Comparison of ENCODE assay signal across 10 cellular contexts in genomic region chr10:32413513-32413912, GRCh38. TPM values are rescaled to one million over a fixed set of nuclear protein-coding genes. Genes with fewer than 3 reads are reported as not detected.
DNase-seq lines count a peak whose midpoint lies in the region; ATAC-seq and TF ChIP-seq lines count a peak whose summit lies in the region.
"Had no signal": no experiment of that assay in that cellular context is flagged by ENCODE, and none has a peak within 500 bp of the region (broad histone marks: within the 10 kb centered on the region; RNA-seq: fewer than 3 reads in every experiment).

No MANE protein-coding gene starts in this region.

- peaks cover 49% of the 10 kb centered on the region for H3K4me1 ChIP-seq in left ventricle myocardium inferior
- H3K4me1 ChIP-seq: BE2C had no signal

- no peak overlapping the region for H3K27ac ChIP-seq in left ventricle myocardium inferior (replicated peaks)

- H3K4me3 ChIP-seq in kidney epithelial cell (ENCODE audit: low read depth, low read length) (no peak overlapping the region), left ventricle myocardium inferior (no peak overlapping the region)

- ATAC-seq in stimulated activated naive CD8-positive, alpha-beta T cell treated with anti-CD3 and anti-CD28 coated beads, Interleukin-15, amount 100 ng/mL, for 72 hours, result peak; percentile 99
- no peak for ATAC-seq in GM21529 (IDR thresholded peaks at IDR 0.05; ENCODE audit: unreplicated experiment)

- H3K36me3 Mint-ChIP-seq in mesothelial cell of epicardium, result no peaks in the 10 kb centered on the region

- H3K36me3 ChIP-seq in kidney epithelial cell (ENCODE audit: control insufficient read depth, insufficient read depth, low read length) (no peaks in the 10 kb centered on the region), left ventricle myocardium inferior (no peaks in the 10 kb centered on the region)
- H3K36me3 ChIP-seq: BE2C had no signal

- no peaks in the 10 kb centered on the region for H3K9me3 ChIP-seq in left ventricle myocardium inferior (replicated peaks)
- H3K9me3 ChIP-seq: BE2C had no signal

- TF ChIP-seq CTCF in kidney epithelial cell (IDR thresholded peaks at IDR 0.05; ENCODE audit: insufficient read depth, low read length, poor library complexity, severe bottlenecking) (no peak), left ventricle myocardium inferior (IDR thresholded peaks at IDR 0.05; ENCODE audit: borderline replicate concordance) (no peak), mesothelial cell of epicardium (IDR thresholded peaks at IDR 0.05; ENCODE audit: unreplicated experiment) (no peak)

- H3K4me1 Mint-ChIP-seq in stimulated activated naive CD8-positive, alpha-beta T cell treated with anti-CD3 and anti-CD28 coated beads, Interleukin-15, amount 100 ng/mL, for 72 hours, result peaks cover 13% of the 10 kb centered on the region
- H3K4me1 Mint-ChIP-seq in mesothelial cell of epicardium, result peaks cover 10% of the 10 kb centered on the region

- DNase-seq in activated T-cell treated with anti-CD3 and anti-CD28 coated beads for 48 hours (ENCODE audit: low read depth) (peak; percentile 49), activated T-cell treated with anti-CD3 and anti-CD28 coated beads for 4 hours (no peak), kidney epithelial cell (ENCODE audit: low read depth) (peak; percentile 95), left ventricle myocardium inferior (no peak), mesothelial cell of epicardium (ENCODE audit: low spot score in 2 of 2, unreplicated experiment in 2 of 2) (no peak)
- peak; percentile 63 to 71 for DNase-seq in activated T-cell treated with anti-CD3 and anti-CD28 coated beads, Interleukin-2, amount 50 U/mL, for 48 hours
- peak; percentile 5 to 61 for DNase-seq in stimulated activated naive CD8-positive, alpha-beta T cell treated with anti-CD3 and anti-CD28 coated beads, Interleukin-15, amount 100 ng/mL, for 72 hours
- DNase-seq: BE2C, mesendoderm had no signal

- H3K27me3 ChIP-seq in kidney epithelial cell (ENCODE audit: control insufficient read depth, insufficient read depth, low read length), result no peaks in the 10 kb centered on the region
- H3K27me3 ChIP-seq in left ventricle myocardium inferior (ENCODE audit: low read depth), result no peaks in the 10 kb centered on the region
- H3K27me3 ChIP-seq: BE2C had no signal

- no peak overlapping the region for H3K4me3 Mint-ChIP-seq in stimulated activated naive CD8-positive, alpha-beta T cell treated with anti-CD3 and anti-CD28 coated beads, Interleukin-15, amount 100 ng/mL, for 72 hours
- no peak overlapping the region for H3K4me3 Mint-ChIP-seq in mesothelial cell of epicardium

- H3K9me3 Mint-ChIP-seq in stimulated activated naive CD8-positive, alpha-beta T cell treated with anti-CD3 and anti-CD28 coated beads, Interleukin-15, amount 100 ng/mL, for 72 hours, result no peaks in the 10 kb centered on the region
- no peaks in the 10 kb centered on the region for H3K9me3 Mint-ChIP-seq in mesothelial cell of epicardium

- peaks cover 6% of the 10 kb centered on the region for H3K27me3 Mint-ChIP-seq in stimulated activated naive CD8-positive, alpha-beta T cell treated with anti-CD3 and anti-CD28 coated beads, Interleukin-15, amount 100 ng/mL, for 72 hours
- H3K27me3 Mint-ChIP-seq in mesothelial cell of epicardium (ENCODE audit: low read depth), result peaks cover 2% of the 10 kb centered on the region

- H3K27ac Mint-ChIP-seq in stimulated activated naive CD8-positive, alpha-beta T cell treated with anti-CD3 and anti-CD28 coated beads, Interleukin-15, amount 100 ng/mL, for 72 hours, result peak overlapping the region in 1 of 2 donors; percentile 42
- no peak overlapping the region for H3K27ac Mint-ChIP-seq in mesothelial cell of epicardium

- intact Hi-C loops in left ventricle myocardium inferior (cut with micrococcal nuclease), result no loop called here

RNA-seq across cellular contexts. Expression of gene CCDC7, which starts 32.4 kb away (rescaled TPM):
- total RNA-seq in kidney epithelial cell, result 2.7 and 3.7 TPM in 2 replicates
- 24.7 TPM for total RNA-seq in left ventricle myocardium inferior
- total RNA-seq in mesothelial cell of epicardium, result 11.1 to 12.7 TPM (median 12.6 TPM) in 3 replicates

Comparison
In these comparisons a context has a peak if more than half of its experiments do, and no peak if none do; other contexts are left out.
1. DNase-seq: peak in activated T-cell treated with anti-CD3 and anti-CD28 coated beads for 48 hours (single experiment), activated T-cell treated with anti-CD3 and anti-CD28 coated beads, Interleukin-2, amount 50 U/mL, for 48 hours (2 of 2), kidney epithelial cell (single experiment) and stimulated activated naive CD8-positive, alpha-beta T cell treated with anti-CD3 and anti-CD28 coated beads, Interleukin-15, amount 100 ng/mL, for 72 hours (2 of 2); none in activated T-cell treated with anti-CD3 and anti-CD28 coated beads for 4 hours (single experiment), left ventricle myocardium inferior (single experiment) and mesothelial cell of epicardium (0 of 2).